8 cellular contexts compared by ENCODE assay signal in the genomic region with DNA sequence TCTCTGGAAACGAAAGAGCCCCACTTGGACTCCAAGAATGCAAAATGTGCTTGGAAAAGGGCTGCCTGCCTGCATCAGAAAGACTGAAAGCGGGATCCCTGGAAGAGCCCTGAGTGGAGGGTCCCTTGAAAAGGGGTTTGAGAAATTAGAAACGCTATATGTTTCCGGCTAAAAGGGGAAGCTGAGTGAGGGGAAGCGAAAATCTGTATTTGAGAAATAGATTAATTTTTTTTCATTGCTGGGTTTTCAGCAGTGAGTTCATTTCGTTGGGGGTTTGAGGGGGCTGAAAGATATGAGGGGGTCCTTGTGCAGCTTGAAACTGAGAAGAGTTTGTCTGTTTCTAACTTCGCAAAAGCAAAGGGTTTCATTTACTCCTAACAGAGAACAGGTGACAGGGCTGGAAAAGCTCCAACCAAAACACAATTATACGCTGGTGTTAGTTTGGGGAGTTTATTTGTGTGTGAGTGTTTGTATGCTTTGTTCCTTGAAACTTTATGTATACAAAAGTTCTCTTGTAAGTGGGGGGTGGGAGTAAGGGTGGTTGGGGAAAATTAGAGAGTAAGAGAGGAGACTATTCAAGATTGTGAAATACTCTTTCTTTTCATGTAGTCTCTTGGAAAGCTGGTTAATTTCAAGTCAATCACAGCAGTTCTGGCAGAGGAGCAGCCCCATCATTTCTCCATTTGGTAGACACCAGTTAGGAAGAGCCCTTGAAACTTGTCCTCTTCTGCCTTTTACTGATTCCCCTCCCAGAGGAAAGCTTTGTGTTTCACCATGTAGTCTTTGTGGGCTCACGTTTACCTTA.
DNase-seq lines count a peak whose midpoint lies in the region; ATAC-seq and TF ChIP-seq lines count a peak whose summit lies in the region.

No MANE protein-coding gene starts in this region.

- POLR2A ChIA-PET in AG04449 (lab: Yijun Ruan, JAX) (interaction anchor here (1.0 to 1.5 kb wide), 2 partner anchors 9 to 88 kb away, joined by 4 to 6 read pairs; no protein-coding TSS in a partner anchor), HEK293T (lab: Yijun Ruan, JAX) (no interaction called here)

- peaks cover 83% of the 10 kb centered on the region for H3K4me1 Mint-ChIP-seq in activated naive CD8-positive, alpha-beta T cell (ENCODE audit: low read depth)
- peaks cover 66% of the 10 kb centered on the region for H3K4me1 Mint-ChIP-seq in stimulated activated naive CD8-positive, alpha-beta T cell treated with anti-CD3 and anti-CD28 coated beads, Interleukin-15, amount 100 ng/mL, for 72 hours

- H3K36me3 Mint-ChIP-seq in activated naive CD8-positive, alpha-beta T cell, result peaks cover 37% of the 10 kb centered on the region

- no peaks in the 10 kb centered on the region for H3K9me3 Mint-ChIP-seq in activated naive CD8-positive, alpha-beta T cell (ENCODE audit: low read depth)
- no peaks in the 10 kb centered on the region for H3K9me3 Mint-ChIP-seq in stimulated activated naive CD8-positive, alpha-beta T cell treated with anti-CD3 and anti-CD28 coated beads, Interleukin-15, amount 100 ng/mL, for 72 hours

- H3K9me3 ChIP-seq in iPS-18c (ENCODE audit: control insufficient read depth, insufficient read depth, low read length), result no peaks in the 10 kb centered on the region

- no peak for TF ChIP-seq CTCF in AG04449 (IDR thresholded peaks at IDR 0.05; ENCODE audit: insufficient read depth, low read length, missing control alignments)

- H3K27ac Mint-ChIP-seq in activated naive CD8-positive, alpha-beta T cell, result peak overlapping the region; percentile 94
- H3K27ac Mint-ChIP-seq in stimulated activated naive CD8-positive, alpha-beta T cell treated with anti-CD3 and anti-CD28 coated beads, Interleukin-15, amount 100 ng/mL, for 72 hours, result peak overlapping the region; percentile 97 to 98

- no peaks in the 10 kb centered on the region for H3K27me3 Mint-ChIP-seq in activated naive CD8-positive, alpha-beta T cell
- no peaks in the 10 kb centered on the region for H3K27me3 Mint-ChIP-seq in stimulated activated naive CD8-positive, alpha-beta T cell treated with anti-CD3 and anti-CD28 coated beads, Interleukin-15, amount 100 ng/mL, for 72 hours

- H3K4me3 Mint-ChIP-seq in activated naive CD8-positive, alpha-beta T cell, result peak overlapping the region; percentile 99
- peak overlapping the region; percentile 94 to 99 for H3K4me3 Mint-ChIP-seq in stimulated activated naive CD8-positive, alpha-beta T cell treated with anti-CD3 and anti-CD28 coated beads, Interleukin-15, amount 100 ng/mL, for 72 hours

- DNase-seq in AG04449 (ENCODE audit: low read depth, low spot score) (no peak), HEK293T (ENCODE audit: extremely low spot score) (no peak), NCI-H146 (lab: John Stamatoyannopoulos, UW) (no peak)
- DNase-seq in stimulated activated naive CD8-positive, alpha-beta T cell treated with anti-CD3 and anti-CD28 coated beads, Interleukin-15, amount 100 ng/mL, for 72 hours, result no peak

- peak; percentile 2 for ATAC-seq in HG02759 (IDR thresholded peaks at IDR 0.05; ENCODE audit: unreplicated experiment)
- no peak for ATAC-seq in stimulated activated naive CD8-positive, alpha-beta T cell treated with anti-CD3 and anti-CD28 coated beads, Interleukin-15, amount 100 ng/mL, for 72 hours
- no peak for ATAC-seq in HG02884 (IDR thresholded peaks at IDR 0.05; ENCODE audit: unreplicated experiment)

- peak overlapping the region; percentile 69 for H3K4me3 ChIP-seq in AG04449 (ENCODE audit: low read depth, low read length)
- peak overlapping the region; percentile 56 for H3K4me3 ChIP-seq in iPS-18c (ENCODE audit: insufficient read depth, low read depth, low read length)

- CTCF ChIA-PET in AG04449 (lab: Yijun Ruan, JAX) (interaction anchor here (1.0 to 3.0 kb wide), 9 partner anchors 9 to 368 kb away, joined by 3 to 29 read pairs (median 3); partner anchors contain the start of gene DTWD2), HEK293T (lab: Yijun Ruan, JAX) (interaction anchor here (0.9 to 2.2 kb wide), 4 partner anchors 13 to 368 kb away, joined by 3 to 8 read pairs (median 4); partner anchors contain the start of gene DTWD2)

TF ChIP-seq in HEK293T, 16 proteins besides CTCF, POLR2A, EP300 and RAD21:
- TF ChIP-seq FOXK2 (IDR thresholded peaks at IDR 0.05) (no peak), ZNF384 (IDR thresholded peaks at IDR 0.05) (no peak), TARDBP (IDR thresholded peaks at IDR 0.05) (no peak), LEF1 (IDR thresholded peaks at IDR 0.05; ENCODE audit: borderline replicate concordance) (no peak), FOXM1 (IDR thresholded peaks at IDR 0.05; ENCODE audit: borderline replicate concordance) (no peak), SP1 (IDR thresholded peaks at IDR 0.05) (no peak), CTBP1 (IDR thresholded peaks at IDR 0.05; ENCODE audit: borderline replicate concordance) (no peak), ELF4 (IDR thresholded peaks at IDR 0.05) (no peak), BHLHE40 (IDR thresholded peaks at IDR 0.05; ENCODE audit: borderline replicate concordance) (no peak), ARNT (IDR thresholded peaks at IDR 0.05) (no peak), HDGF (IDR thresholded peaks at IDR 0.05; ENCODE audit: borderline replicate concordance) (no peak), SUZ12 (IDR thresholded peaks at IDR 0.05) (no peak), FOXA1 (IDR thresholded peaks at IDR 0.05) (no peak), L3MBTL2 (conservative IDR thresholded peaks at IDR 0.05) (no peak), PKNOX1 (IDR thresholded peaks at IDR 0.05) (no peak), NFRKB (IDR thresholded peaks at IDR 0.05) (no peak)
